ENCODE assay signal across 1 cellular context in the genomic region with DNA sequence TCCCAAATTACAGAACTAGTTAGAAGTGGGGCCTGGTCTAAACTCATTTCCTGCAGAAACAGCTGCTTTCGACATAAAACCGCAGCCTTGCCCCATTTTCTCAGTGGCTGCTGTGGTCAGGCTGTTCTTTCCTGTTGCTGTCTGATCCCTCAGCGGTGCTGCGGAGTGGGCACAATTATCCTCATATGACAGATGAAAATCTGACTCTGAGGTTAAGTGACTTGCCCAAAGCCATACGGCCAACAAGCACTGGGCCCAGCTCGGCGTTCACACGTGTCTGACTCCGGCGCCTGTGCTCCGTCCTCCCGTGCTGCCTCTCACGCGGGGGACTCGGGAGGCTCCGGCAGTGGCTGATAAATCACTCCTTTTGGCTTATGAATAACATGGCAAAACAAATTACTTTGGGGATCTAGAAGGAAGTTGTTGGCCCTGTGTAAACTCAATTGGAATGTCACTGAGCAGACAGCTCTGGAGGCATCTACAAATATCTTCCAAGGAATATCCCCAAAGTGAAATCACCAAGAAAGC.
TF ChIP-seq lines count a peak whose summit lies in the region.

No MANE protein-coding gene starts in this region.

TF ChIP-seq in HepG2, 621 proteins besides CTCF, POLR2A, EP300 and RAD21 (continued from another document):
- TF ChIP-seq, protein P1, sequence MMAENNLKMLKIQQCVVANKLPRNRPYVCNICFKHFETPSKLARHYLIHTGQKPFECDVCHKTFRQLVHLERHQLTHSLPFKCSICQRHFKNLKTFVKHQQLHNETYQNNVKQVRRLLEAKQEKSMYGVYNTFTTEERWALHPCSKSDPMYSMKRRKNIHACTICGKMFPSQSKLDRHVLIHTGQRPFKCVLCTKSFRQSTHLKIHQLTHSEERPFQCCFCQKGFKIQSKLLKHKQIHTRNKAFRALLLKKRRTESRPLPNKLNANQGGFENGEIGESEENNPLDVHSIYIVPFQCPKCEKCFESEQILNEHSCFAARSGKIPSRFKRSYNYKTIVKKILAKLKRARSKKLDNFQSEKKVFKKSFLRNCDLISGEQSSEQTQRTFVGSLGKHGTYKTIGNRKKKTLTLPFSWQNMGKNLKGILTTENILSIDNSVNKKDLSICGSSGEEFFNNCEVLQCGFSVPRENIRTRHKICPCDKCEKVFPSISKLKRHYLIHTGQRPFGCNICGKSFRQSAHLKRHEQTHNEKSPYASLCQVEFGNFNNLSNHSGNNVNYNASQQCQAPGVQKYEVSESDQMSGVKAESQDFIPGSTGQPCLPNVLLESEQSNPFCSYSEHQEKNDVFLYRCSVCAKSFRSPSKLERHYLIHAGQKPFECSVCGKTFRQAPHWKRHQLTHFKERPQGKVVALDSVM (CRISPR knock-in tag; IDR thresholded peaks at IDR 0.05) = no peak
- TF ChIP-seq ZNF33B (CRISPR knock-in tag; IDR thresholded peaks at IDR 0.05) = no peak
- TF ChIP-seq PCBP2 (optimal IDR thresholded peaks at IDR 0.05; ENCODE audit: low read depth, low read length, poor library complexity, severe bottlenecking) = no peak
- TF ChIP-seq PHF21A (CRISPR knock-in tag; IDR thresholded peaks at IDR 0.05) = no peak
- TF ChIP-seq ZNF501 (CRISPR knock-in tag; IDR thresholded peaks at IDR 0.05) = no peak
- TF ChIP-seq, protein P2, sequence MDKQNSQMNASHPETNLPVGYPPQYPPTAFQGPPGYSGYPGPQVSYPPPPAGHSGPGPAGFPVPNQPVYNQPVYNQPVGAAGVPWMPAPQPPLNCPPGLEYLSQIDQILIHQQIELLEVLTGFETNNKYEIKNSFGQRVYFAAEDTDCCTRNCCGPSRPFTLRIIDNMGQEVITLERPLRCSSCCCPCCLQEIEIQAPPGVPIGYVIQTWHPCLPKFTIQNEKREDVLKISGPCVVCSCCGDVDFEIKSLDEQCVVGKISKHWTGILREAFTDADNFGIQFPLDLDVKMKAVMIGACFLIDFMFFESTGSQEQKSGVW (CRISPR knock-in tag; IDR thresholded peaks at IDR 0.05; ENCODE audit: borderline replicate concordance) = no peak
- no peak for TF ChIP-seq ZBTB8A (CRISPR knock-in tag; IDR thresholded peaks at IDR 0.05; ENCODE audit: borderline replicate concordance, low read depth)
- TF ChIP-seq ZBTB20 (CRISPR knock-in tag; IDR thresholded peaks at IDR 0.05; ENCODE audit: borderline replicate concordance, low read depth) = no peak
